1 cellular context compared by ENCODE assay signal in the genomic region with DNA sequence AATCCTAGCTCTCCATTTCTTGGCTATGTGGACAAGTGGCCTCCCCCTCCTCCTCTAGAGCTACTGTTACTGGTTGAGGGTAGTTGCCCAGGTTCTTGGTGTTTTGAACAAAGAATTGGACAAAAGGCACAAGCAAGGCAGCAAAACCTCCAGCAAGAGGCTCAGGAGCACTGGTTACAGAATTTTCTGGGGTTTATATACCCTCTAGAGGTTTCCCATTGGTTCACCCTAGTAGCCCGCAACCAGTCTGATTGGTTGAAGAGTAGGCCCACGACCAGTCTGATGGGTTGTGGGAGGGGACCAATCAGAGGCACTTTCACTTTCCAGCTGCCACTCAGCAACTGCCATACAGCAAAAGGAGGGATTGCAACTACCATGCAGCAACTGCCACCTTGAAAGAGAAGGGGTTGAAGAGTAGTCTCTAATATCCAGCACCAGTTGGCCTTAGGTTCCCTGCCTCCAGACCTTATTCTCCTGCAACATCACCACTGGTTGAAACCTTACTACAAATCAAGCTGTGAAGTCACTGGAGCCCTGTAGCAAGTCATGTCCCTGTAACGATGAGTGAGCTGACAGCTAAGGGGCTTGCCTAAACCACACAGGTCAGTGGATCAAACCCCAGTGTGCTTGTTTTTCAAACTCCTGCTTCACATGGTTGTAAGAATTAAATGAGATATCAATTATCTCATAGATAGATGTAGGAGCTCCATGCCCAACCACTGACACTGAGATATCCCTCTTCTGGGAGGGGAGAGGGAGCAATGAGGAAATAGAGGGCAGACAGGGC.
TF ChIP-seq lines count a peak whose summit lies in the region.

No MANE protein-coding gene starts in this region.

TF ChIP-seq in HepG2, 621 proteins besides CTCF, POLR2A, EP300 and RAD21 (continued from another document):
- TF ChIP-seq, protein P1, sequence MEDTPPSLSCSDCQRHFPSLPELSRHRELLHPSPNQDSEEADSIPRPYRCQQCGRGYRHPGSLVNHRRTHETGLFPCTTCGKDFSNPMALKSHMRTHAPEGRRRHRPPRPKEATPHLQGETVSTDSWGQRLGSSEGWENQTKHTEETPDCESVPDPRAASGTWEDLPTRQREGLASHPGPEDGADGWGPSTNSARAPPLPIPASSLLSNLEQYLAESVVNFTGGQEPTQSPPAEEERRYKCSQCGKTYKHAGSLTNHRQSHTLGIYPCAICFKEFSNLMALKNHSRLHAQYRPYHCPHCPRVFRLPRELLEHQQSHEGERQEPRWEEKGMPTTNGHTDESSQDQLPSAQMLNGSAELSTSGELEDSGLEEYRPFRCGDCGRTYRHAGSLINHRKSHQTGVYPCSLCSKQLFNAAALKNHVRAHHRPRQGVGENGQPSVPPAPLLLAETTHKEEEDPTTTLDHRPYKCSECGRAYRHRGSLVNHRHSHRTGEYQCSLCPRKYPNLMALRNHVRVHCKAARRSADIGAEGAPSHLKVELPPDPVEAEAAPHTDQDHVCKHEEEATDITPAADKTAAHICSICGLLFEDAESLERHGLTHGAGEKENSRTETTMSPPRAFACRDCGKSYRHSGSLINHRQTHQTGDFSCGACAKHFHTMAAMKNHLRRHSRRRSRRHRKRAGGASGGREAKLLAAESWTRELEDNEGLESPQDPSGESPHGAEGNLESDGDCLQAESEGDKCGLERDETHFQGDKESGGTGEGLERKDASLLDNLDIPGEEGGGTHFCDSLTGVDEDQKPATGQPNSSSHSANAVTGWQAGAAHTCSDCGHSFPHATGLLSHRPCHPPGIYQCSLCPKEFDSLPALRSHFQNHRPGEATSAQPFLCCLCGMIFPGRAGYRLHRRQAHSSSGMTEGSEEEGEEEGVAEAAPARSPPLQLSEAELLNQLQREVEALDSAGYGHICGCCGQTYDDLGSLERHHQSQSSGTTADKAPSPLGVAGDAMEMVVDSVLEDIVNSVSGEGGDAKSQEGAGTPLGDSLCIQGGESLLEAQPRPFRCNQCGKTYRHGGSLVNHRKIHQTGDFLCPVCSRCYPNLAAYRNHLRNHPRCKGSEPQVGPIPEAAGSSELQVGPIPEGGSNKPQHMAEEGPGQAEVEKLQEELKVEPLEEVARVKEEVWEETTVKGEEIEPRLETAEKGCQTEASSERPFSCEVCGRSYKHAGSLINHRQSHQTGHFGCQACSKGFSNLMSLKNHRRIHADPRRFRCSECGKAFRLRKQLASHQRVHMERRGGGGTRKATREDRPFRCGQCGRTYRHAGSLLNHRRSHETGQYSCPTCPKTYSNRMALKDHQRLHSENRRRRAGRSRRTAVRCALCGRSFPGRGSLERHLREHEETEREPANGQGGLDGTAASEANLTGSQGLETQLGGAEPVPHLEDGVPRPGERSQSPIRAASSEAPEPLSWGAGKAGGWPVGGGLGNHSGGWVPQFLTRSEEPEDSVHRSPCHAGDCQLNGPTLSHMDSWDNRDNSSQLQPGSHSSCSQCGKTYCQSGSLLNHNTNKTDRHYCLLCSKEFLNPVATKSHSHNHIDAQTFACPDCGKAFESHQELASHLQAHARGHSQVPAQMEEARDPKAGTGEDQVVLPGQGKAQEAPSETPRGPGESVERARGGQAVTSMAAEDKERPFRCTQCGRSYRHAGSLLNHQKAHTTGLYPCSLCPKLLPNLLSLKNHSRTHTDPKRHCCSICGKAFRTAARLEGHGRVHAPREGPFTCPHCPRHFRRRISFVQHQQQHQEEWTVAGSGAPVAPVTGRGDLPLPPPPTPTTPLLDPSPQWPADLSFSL (CRISPR knock-in tag; IDR thresholded peaks at IDR 0.05), result no peak
- TF ChIP-seq PCBP1 (IDR thresholded peaks at IDR 0.05; ENCODE audit: borderline replicate concordance, low read depth, low read length) (no peak), NR2F2 (IDR thresholded peaks at IDR 0.05; ENCODE audit: borderline replicate concordance, low read depth) (no peak), PAWR (CRISPR knock-in tag; IDR thresholded peaks at IDR 0.05; ENCODE audit: borderline replicate concordance) (no peak), FOSL2 (CRISPR knock-in tag; IDR thresholded peaks at IDR 0.05) (no peak), DMAP1 (CRISPR knock-in tag; IDR thresholded peaks at IDR 0.05) (no peak), CAMTA2 (CRISPR knock-in tag; IDR thresholded peaks at IDR 0.05; ENCODE audit: borderline replicate concordance) (no peak), ZSCAN9 (CRISPR knock-in tag; IDR thresholded peaks at IDR 0.05; ENCODE audit: borderline replicate concordance) (0 out of 2 replicates have a peak, but pooled peaks have one; percentile 21), PRMT3 (CRISPR knock-in tag; IDR thresholded peaks at IDR 0.05; ENCODE audit: borderline replicate concordance, low read depth) (no peak), ZNF598 (CRISPR knock-in tag; IDR thresholded peaks at IDR 0.05; ENCODE audit: borderline replicate concordance) (no peak), KLF13 (CRISPR knock-in tag; IDR thresholded peaks at IDR 0.05) (no peak), ZNF367 (CRISPR knock-in tag; IDR thresholded peaks at IDR 0.05; ENCODE audit: borderline replicate concordance) (no peak), ZC3H13 (CRISPR knock-in tag; IDR thresholded peaks at IDR 0.05) (no peak), KDM5B (CRISPR knock-in tag; IDR thresholded peaks at IDR 0.05; ENCODE audit: borderline replicate concordance) (no peak), ZNF672 (CRISPR knock-in tag; IDR thresholded peaks at IDR 0.05) (no peak), HCFC1 (IDR thresholded peaks at IDR 0.05; ENCODE audit: low read depth, low read length) (no peak), SIX1 (CRISPR knock-in tag; IDR thresholded peaks at IDR 0.05; ENCODE audit: borderline replicate concordance) (no peak), NFRKB (IDR thresholded peaks at IDR 0.05) (no peak)
- TF ChIP-seq, protein P2, sequence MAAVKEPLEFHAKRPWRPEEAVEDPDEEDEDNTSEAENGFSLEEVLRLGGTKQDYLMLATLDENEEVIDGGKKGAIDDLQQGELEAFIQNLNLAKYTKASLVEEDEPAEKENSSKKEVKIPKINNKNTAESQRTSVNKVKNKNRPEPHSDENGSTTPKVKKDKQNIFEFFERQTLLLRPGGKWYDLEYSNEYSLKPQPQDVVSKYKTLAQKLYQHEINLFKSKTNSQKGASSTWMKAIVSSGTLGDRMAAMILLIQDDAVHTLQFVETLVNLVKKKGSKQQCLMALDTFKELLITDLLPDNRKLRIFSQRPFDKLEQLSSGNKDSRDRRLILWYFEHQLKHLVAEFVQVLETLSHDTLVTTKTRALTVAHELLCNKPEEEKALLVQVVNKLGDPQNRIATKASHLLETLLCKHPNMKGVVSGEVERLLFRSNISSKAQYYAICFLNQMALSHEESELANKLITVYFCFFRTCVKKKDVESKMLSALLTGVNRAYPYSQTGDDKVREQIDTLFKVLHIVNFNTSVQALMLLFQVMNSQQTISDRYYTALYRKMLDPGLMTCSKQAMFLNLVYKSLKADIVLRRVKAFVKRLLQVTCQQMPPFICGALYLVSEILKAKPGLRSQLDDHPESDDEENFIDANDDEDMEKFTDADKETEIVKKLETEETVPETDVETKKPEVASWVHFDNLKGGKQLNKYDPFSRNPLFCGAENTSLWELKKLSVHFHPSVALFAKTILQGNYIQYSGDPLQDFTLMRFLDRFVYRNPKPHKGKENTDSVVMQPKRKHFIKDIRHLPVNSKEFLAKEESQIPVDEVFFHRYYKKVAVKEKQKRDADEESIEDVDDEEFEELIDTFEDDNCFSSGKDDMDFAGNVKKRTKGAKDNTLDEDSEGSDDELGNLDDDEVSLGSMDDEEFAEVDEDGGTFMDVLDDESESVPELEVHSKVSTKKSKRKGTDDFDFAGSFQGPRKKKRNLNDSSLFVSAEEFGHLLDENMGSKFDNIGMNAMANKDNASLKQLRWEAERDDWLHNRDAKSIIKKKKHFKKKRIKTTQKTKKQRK (IDR thresholded peaks at IDR 0.05; ENCODE audit: low read length), result no peak
- TF ChIP-seq, protein P3, sequence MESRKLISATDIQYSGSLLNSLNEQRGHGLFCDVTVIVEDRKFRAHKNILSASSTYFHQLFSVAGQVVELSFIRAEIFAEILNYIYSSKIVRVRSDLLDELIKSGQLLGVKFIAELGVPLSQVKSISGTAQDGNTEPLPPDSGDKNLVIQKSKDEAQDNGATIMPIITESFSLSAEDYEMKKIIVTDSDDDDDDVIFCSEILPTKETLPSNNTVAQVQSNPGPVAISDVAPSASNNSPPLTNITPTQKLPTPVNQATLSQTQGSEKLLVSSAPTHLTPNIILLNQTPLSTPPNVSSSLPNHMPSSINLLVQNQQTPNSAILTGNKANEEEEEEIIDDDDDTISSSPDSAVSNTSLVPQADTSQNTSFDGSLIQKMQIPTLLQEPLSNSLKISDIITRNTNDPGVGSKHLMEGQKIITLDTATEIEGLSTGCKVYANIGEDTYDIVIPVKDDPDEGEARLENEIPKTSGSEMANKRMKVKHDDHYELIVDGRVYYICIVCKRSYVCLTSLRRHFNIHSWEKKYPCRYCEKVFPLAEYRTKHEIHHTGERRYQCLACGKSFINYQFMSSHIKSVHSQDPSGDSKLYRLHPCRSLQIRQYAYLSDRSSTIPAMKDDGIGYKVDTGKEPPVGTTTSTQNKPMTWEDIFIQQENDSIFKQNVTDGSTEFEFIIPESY (CRISPR knock-in tag; IDR thresholded peaks at IDR 0.05), result no peak
- TF ChIP-seq, protein P4, sequence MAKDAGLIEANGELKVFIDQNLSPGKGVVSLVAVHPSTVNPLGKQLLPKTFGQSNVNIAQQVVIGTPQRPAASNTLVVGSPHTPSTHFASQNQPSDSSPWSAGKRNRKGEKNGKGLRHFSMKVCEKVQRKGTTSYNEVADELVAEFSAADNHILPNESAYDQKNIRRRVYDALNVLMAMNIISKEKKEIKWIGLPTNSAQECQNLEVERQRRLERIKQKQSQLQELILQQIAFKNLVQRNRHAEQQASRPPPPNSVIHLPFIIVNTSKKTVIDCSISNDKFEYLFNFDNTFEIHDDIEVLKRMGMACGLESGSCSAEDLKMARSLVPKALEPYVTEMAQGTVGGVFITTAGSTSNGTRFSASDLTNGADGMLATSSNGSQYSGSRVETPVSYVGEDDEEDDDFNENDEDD (CRISPR knock-in tag; IDR thresholded peaks at IDR 0.05; ENCODE audit: borderline replicate concordance), result peak; percentile 86
- TF ChIP-seq, protein P5, sequence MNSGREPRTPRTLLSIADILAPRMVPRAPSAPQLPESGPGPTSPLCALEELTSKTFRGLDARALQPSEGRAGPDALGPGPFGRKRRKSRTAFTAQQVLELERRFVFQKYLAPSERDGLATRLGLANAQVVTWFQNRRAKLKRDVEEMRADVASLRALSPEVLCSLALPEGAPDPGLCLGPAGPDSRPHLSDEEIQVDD (CRISPR knock-in tag; IDR thresholded peaks at IDR 0.05; ENCODE audit: borderline replicate concordance), result no peak
- TF ChIP-seq, protein P6, sequence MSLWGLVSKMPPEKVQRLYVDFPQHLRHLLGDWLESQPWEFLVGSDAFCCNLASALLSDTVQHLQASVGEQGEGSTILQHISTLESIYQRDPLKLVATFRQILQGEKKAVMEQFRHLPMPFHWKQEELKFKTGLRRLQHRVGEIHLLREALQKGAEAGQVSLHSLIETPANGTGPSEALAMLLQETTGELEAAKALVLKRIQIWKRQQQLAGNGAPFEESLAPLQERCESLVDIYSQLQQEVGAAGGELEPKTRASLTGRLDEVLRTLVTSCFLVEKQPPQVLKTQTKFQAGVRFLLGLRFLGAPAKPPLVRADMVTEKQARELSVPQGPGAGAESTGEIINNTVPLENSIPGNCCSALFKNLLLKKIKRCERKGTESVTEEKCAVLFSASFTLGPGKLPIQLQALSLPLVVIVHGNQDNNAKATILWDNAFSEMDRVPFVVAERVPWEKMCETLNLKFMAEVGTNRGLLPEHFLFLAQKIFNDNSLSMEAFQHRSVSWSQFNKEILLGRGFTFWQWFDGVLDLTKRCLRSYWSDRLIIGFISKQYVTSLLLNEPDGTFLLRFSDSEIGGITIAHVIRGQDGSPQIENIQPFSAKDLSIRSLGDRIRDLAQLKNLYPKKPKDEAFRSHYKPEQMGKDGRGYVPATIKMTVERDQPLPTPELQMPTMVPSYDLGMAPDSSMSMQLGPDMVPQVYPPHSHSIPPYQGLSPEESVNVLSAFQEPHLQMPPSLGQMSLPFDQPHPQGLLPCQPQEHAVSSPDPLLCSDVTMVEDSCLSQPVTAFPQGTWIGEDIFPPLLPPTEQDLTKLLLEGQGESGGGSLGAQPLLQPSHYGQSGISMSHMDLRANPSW (CRISPR knock-in tag; IDR thresholded peaks at IDR 0.05; ENCODE audit: borderline replicate concordance), result no peak
- TF ChIP-seq, protein P7, sequence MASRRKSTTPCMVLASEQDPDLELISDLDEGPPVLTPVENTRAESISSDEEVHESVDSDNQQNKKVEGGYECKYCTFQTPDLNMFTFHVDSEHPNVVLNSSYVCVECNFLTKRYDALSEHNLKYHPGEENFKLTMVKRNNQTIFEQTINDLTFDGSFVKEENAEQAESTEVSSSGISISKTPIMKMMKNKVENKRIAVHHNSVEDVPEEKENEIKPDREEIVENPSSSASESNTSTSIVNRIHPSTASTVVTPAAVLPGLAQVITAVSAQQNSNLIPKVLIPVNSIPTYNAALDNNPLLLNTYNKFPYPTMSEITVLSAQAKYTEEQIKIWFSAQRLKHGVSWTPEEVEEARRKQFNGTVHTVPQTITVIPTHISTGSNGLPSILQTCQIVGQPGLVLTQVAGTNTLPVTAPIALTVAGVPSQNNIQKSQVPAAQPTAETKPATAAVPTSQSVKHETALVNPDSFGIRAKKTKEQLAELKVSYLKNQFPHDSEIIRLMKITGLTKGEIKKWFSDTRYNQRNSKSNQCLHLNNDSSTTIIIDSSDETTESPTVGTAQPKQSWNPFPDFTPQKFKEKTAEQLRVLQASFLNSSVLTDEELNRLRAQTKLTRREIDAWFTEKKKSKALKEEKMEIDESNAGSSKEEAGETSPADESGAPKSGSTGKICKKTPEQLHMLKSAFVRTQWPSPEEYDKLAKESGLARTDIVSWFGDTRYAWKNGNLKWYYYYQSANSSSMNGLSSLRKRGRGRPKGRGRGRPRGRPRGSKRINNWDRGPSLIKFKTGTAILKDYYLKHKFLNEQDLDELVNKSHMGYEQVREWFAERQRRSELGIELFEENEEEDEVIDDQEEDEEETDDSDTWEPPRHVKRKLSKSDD (CRISPR knock-in tag; IDR thresholded peaks at IDR 0.05; ENCODE audit: low read depth), result no peak
- TF ChIP-seq, protein P8, sequence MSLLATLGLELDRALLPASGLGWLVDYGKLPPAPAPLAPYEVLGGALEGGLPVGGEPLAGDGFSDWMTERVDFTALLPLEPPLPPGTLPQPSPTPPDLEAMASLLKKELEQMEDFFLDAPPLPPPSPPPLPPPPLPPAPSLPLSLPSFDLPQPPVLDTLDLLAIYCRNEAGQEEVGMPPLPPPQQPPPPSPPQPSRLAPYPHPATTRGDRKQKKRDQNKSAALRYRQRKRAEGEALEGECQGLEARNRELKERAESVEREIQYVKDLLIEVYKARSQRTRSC (CRISPR knock-in tag; IDR thresholded peaks at IDR 0.05; ENCODE audit: low read depth), result no peak
- TF ChIP-seq, protein P9, sequence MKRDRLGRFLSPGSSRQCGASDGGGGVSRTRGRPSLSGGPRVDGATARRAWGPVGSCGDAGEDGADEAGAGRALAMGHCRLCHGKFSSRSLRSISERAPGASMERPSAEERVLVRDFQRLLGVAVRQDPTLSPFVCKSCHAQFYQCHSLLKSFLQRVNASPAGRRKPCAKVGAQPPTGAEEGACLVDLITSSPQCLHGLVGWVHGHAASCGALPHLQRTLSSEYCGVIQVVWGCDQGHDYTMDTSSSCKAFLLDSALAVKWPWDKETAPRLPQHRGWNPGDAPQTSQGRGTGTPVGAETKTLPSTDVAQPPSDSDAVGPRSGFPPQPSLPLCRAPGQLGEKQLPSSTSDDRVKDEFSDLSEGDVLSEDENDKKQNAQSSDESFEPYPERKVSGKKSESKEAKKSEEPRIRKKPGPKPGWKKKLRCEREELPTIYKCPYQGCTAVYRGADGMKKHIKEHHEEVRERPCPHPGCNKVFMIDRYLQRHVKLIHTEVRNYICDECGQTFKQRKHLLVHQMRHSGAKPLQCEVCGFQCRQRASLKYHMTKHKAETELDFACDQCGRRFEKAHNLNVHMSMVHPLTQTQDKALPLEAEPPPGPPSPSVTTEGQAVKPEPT (CRISPR knock-in tag; IDR thresholded peaks at IDR 0.05; ENCODE audit: low read depth), result no peak
